ENCODE assay signal across 21 cellular contexts in genomic region chr3:69031635-69032034, GRCh38. TPM values are rescaled to one million over a fixed set of nuclear protein-coding genes. Genes with fewer than 3 reads are reported as not detected.
A peak's percentile ranks its signal among the peaks of the same experiment; 100 is the strongest.
DNase-seq lines count a peak whose midpoint lies in the region; ATAC-seq and TF ChIP-seq lines count a peak whose summit lies in the region.
"Had no signal": no experiment of that assay in that cellular context is flagged by ENCODE, and none has a peak within 500 bp of the region (broad histone marks: within the 10 kb centered on the region; RNA-seq: fewer than 3 reads in every experiment).

No MANE protein-coding gene starts in this region.

- H3K27ac ChIP-seq in prostate gland, result no peak overlapping the region

- H3K36me3 Mint-ChIP-seq in HFFc6 (ENCODE audit: low read depth), result peaks cover 44% of the 10 kb centered on the region
- peaks cover 96% of the 10 kb centered on the region for H3K36me3 Mint-ChIP-seq in activated T-helper 17 cell treated with anti-CD3 and anti-CD28 coated beads, Interleukin-2, amount 50 U/mL, for 72 hours (ENCODE audit: low read depth)
- H3K36me3 Mint-ChIP-seq in stimulated activated effector memory CD8-positive, alpha-beta T cell treated with anti-CD3 and anti-CD28 coated beads, Interleukin-12 subunit alpha, Interleukin-12 subunit beta, amount 100 ng/mL, for 72 hours, result peaks cover 100% of the 10 kb centered on the region

- H3K4me1 ChIP-seq in prostate gland (replicated peaks), result no peaks in the 10 kb centered on the region

- peak overlapping the region; percentile 80; the same call in 1 of the 2 replicates for H3K27ac Mint-ChIP-seq in HFFc6
- H3K27ac Mint-ChIP-seq in activated T-helper 17 cell treated with anti-CD3 and anti-CD28 coated beads, Interleukin-2, amount 50 U/mL, for 72 hours, result peak overlapping the region; percentile 79
- H3K27ac Mint-ChIP-seq in stimulated activated effector memory CD8-positive, alpha-beta T cell treated with anti-CD3 and anti-CD28 coated beads, Interleukin-12 subunit alpha, Interleukin-12 subunit beta, amount 100 ng/mL, for 72 hours, result peak overlapping the region; percentile 59
- H3K27ac Mint-ChIP-seq: H9 had no signal

- no peaks in the 10 kb centered on the region for H3K9me3 Mint-ChIP-seq in HFFc6
- no peaks in the 10 kb centered on the region for H3K9me3 Mint-ChIP-seq in activated T-helper 17 cell treated with anti-CD3 and anti-CD28 coated beads, Interleukin-2, amount 50 U/mL, for 72 hours
- H3K9me3 Mint-ChIP-seq in stimulated activated effector memory CD8-positive, alpha-beta T cell treated with anti-CD3 and anti-CD28 coated beads, Interleukin-12 subunit alpha, Interleukin-12 subunit beta, amount 100 ng/mL, for 72 hours, result no peaks in the 10 kb centered on the region
- H3K9me3 Mint-ChIP-seq: CD8-positive, alpha-beta memory T cell; H9; IgD-negative memory B cell had no signal

- H3K36me3 ChIP-seq in prostate gland, result peaks cover 6 to 8% of the 10 kb centered on the region in 2 donors

- H3K4me3 Mint-ChIP-seq in HFFc6, result no peak overlapping the region
- no peak overlapping the region for H3K4me3 Mint-ChIP-seq in activated T-helper 17 cell treated with anti-CD3 and anti-CD28 coated beads, Interleukin-2, amount 50 U/mL, for 72 hours
- no peak overlapping the region for H3K4me3 Mint-ChIP-seq in stimulated activated effector memory CD8-positive, alpha-beta T cell treated with anti-CD3 and anti-CD28 coated beads, Interleukin-12 subunit alpha, Interleukin-12 subunit beta, amount 100 ng/mL, for 72 hours
- H3K4me3 Mint-ChIP-seq: CD8-positive, alpha-beta memory T cell; H9; IgD-negative memory B cell had no signal

- no peak for TF ChIP-seq POLR2A in prostate gland (IDR thresholded peaks at IDR 0.05)

- 64% methylated on average over 1 of the region's 1 CpG for WGBS in prostate gland

- no peak overlapping the region for H3K4me3 ChIP-seq in prostate gland

- H3K27me3 Mint-ChIP-seq in HFFc6 (ENCODE audit: insufficient read depth), result 0 out of 2 replicates have a peak, but pooled peaks cover 3% of the 10 kb centered on the region
- no peaks in the 10 kb centered on the region for H3K27me3 Mint-ChIP-seq in activated T-helper 17 cell treated with anti-CD3 and anti-CD28 coated beads, Interleukin-2, amount 50 U/mL, for 72 hours
- H3K27me3 Mint-ChIP-seq: CD8-positive, alpha-beta memory T cell; IgD-negative memory B cell had no signal

- TF ChIP-seq CTCF in HFFc6 (IDR thresholded peaks at IDR 0.05), result no peak
- TF ChIP-seq CTCF in prostate gland (IDR thresholded peaks at IDR 0.05), result no peak

- DNase-seq in HFFc6, result no peak
- peak; percentile 44 for DNase-seq in fibroblast of gingiva (ENCODE audit: low read depth)
- no peak for DNase-seq in stimulated activated effector memory CD8-positive, alpha-beta T cell treated with anti-CD3 and anti-CD28 coated beads, Interleukin-12 subunit alpha, Interleukin-12 subunit beta, amount 100 ng/mL, for 72 hours (ENCODE audit: low spot score in 2 of 2)
- no peak for DNase-seq in HCEC 1CT
- DNase-seq in prostate gland (ENCODE audit: low spot score), result no peak
- DNase-seq: ACHN; C1 segment of cervical spinal cord; CD8-positive, alpha-beta memory T cell; DMS53; H9; Kasumi-1; MM.1S; NCI-H1092; NCI-H1436 treated with DMSO at 0.1 percent for 48 hours; NCI-H2029; NCI-H345; NCI-H526 treated with DMSO at 0.1 percent for 48 hours; SHP77 had no signal

- no peaks in the 10 kb centered on the region for H3K27me3 ChIP-seq in prostate gland (replicated peaks; ENCODE audit: insufficient read depth)

- peaks cover 48% of the 10 kb centered on the region for H3K4me1 Mint-ChIP-seq in HFFc6 (ENCODE audit: low read depth)
- H3K4me1 Mint-ChIP-seq in activated T-helper 17 cell treated with anti-CD3 and anti-CD28 coated beads, Interleukin-2, amount 50 U/mL, for 72 hours, result peaks cover 10% of the 10 kb centered on the region
- peaks cover 17% of the 10 kb centered on the region for H3K4me1 Mint-ChIP-seq in stimulated activated effector memory CD8-positive, alpha-beta T cell treated with anti-CD3 and anti-CD28 coated beads, Interleukin-12 subunit alpha, Interleukin-12 subunit beta, amount 100 ng/mL, for 72 hours
- H3K4me1 Mint-ChIP-seq: H9 had no signal

- intact Hi-C loops in prostate gland (cut with DNase I), result no loop called here

- no peak for ATAC-seq in activated T-helper 17 cell treated with anti-CD3 and anti-CD28 coated beads, Interleukin-2, amount 50 U/mL, for 72 hours (replicated peaks)
- ATAC-seq in stimulated activated effector memory CD8-positive, alpha-beta T cell treated with anti-CD3 and anti-CD28 coated beads, Interleukin-12 subunit alpha, Interleukin-12 subunit beta, amount 100 ng/mL, for 72 hours, result no peak
- ATAC-seq in HG03565 (IDR thresholded peaks at IDR 0.05; ENCODE audit: unreplicated experiment), result no peak

- no peaks in the 10 kb centered on the region for H3K9me3 ChIP-seq in prostate gland

RNA-seq across cellular contexts. Expression of gene EOGT, which starts 18.2 kb away (rescaled TPM):
- 10 to 100 TPM; 26.9 to 31.6 (median 28.2) TPM for total RNA-seq in HFFc6 (2021; fragmentation: NEBNext Ultra II Directional; extraction: Animal tissue kit (Norgen Biotek cat#: 25700))
- total RNA-seq in activated T-helper 17 cell treated with anti-CD3 and anti-CD28 coated beads, Interleukin-2, amount 50 U/mL, for 72 hours, result 10 to 100 TPM; 15.5 to 24.4 TPM
- total RNA-seq in prostate gland, result 10 to 100 TPM; 40.4 to 42.8 TPM

RNA-seq across cellular contexts. Expression of gene TMF1, which starts 20.5 kb away (rescaled TPM):
- 10 to 100 TPM; 43.7 to 46.9 (median 45.2) TPM for total RNA-seq in HFFc6 (2021; fragmentation: NEBNext Ultra II Directional; extraction: Animal tissue kit (Norgen Biotek cat#: 25700))
- total RNA-seq in activated T-helper 17 cell treated with anti-CD3 and anti-CD28 coated beads, Interleukin-2, amount 50 U/mL, for 72 hours, result 10 to 100 TPM; 42.6 to 84.7 TPM
- total RNA-seq in prostate gland, result 10 to 100 TPM; 24.9 to 29.1 TPM

RNA-seq across cellular contexts. Expression of gene UBA3, which starts 48.5 kb away (rescaled TPM):
- total RNA-seq in HFFc6 (2021; fragmentation: NEBNext Ultra II Directional; extraction: Animal tissue kit (Norgen Biotek cat#: 25700)), result 10 to 100 TPM; 62.1 to 75.4 (median 63.6) TPM
- 10 to 100 TPM; 68.0 to 95.2 TPM for total RNA-seq in activated T-helper 17 cell treated with anti-CD3 and anti-CD28 coated beads, Interleukin-2, amount 50 U/mL, for 72 hours
- 10 to 100 TPM; 45.5 to 50.6 TPM for total RNA-seq in prostate gland

RNA-seq across cellular contexts. Expression of gene ARL6IP5, which starts 53.1 kb away (rescaled TPM):
- 100 to 1,000 TPM; 108 to 132 (median 119) TPM for total RNA-seq in HFFc6 (2021; fragmentation: NEBNext Ultra II Directional; extraction: Animal tissue kit (Norgen Biotek cat#: 25700))
- total RNA-seq in activated T-helper 17 cell treated with anti-CD3 and anti-CD28 coated beads, Interleukin-2, amount 50 U/mL, for 72 hours, result 100 to 1,000 TPM; 109 to 172 TPM
- total RNA-seq in prostate gland, result 100 to 1,000 TPM; 102 to 169 TPM
